17 cellular contexts compared by ENCODE assay signal in genomic region chr1:220875233-220875632, GRCh38.
"Had no signal": no experiment of that assay in that cellular context is flagged by ENCODE, and none has a peak within 500 bp of the region (broad histone marks: within the 10 kb centered on the region; RNA-seq: fewer than 3 reads in every experiment).

No MANE protein-coding gene starts in this region.

- DNase-seq: central memory CD4-positive, alpha-beta T cell; esophagus squamous epithelium; foreskin fibroblast; kidney; left cardiac atrium; left ventricle myocardium inferior; occipital lobe; pancreas; stimulated activated CD4-positive, alpha-beta T cell treated with anti-CD3 and anti-CD28 coated beads, Interleukin-2, amount 100 ng/mL, for 24 hours; stimulated activated CD4-positive, alpha-beta T cell treated with anti-CD3 and anti-CD28 coated beads, Interleukin-4, amount 100 ng/mL, for 4 hours; stimulated activated naive CD4-positive, alpha-beta T cell treated with Interleukin-2 at 50 U/mL for 16 hours had no signal

- H3K27me3 ChIP-seq: gastroesophageal sphincter, pancreas had no signal

- H3K36me3 ChIP-seq: esophagus squamous epithelium, gastroesophageal sphincter, left ventricle myocardium inferior, pancreas had no signal

- H3K27ac ChIP-seq: coronary artery, gastroesophageal sphincter, pancreas, skin epidermis had no signal

- H3K9me3 ChIP-seq: esophagus squamous epithelium, gastroesophageal sphincter, left ventricle myocardium inferior, pancreas had no signal

- H3K4me3 ChIP-seq: coronary artery, esophagus squamous epithelium, gastroesophageal sphincter, left ventricle myocardium inferior, lung, pancreas, skin epidermis had no signal

- ATAC-seq: gastroesophageal sphincter; left cardiac atrium; natural killer cell treated with Interleukin-12 subunit alpha and Interleukin-12 subunit beta and Interleukin-15 and Interleukin-18, amount 100 ng/mL, for 72 hours; pancreas; sciatic nerve had no signal
